Comparison of ENCODE assay signal across 1 cellular context in the genomic region with DNA sequence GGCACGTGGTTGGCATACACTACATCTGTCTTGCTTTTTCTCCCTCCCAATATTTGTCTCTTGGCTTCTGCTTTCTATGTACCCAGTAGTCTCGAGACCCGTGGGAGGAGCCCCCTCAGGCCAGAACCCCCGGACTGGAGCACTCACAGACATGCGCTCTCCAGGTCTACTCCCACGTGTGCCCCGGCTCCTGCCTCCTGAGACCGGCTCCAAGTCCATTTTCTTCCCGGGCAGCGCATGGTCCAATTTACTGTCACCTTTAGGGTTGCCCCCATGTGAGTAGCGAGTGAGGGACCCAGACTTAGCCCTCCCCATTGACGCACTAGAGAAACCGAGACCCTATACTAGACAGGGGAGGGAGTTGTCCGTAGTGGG.
TF ChIP-seq lines count a peak whose summit lies in the region.

No MANE protein-coding gene starts in this region.

TF ChIP-seq in WTC11, 78 proteins besides CTCF, POLR2A, EP300 and RAD21 (continued from another document):
- TF ChIP-seq ZNF425 (CRISPR knock-in tag; conservative IDR thresholded peaks at IDR 0.05) = no peak
